17 cellular contexts compared by ENCODE assay signal in genomic region chr15:58309993-58310928, GRCh38.
A peak's percentile ranks its signal among the peaks of the same experiment; 100 is the strongest.
DNase-seq lines count a peak whose midpoint lies in the region; ATAC-seq, FAIRE-seq and TF ChIP-seq lines count a peak whose summit lies in the region.
"Had no signal": no experiment of that assay in that cellular context is flagged by ENCODE, and none has a peak within 500 bp of the region (broad histone marks: within the 10 kb centered on the region; RNA-seq: fewer than 3 reads in every experiment).

No MANE protein-coding gene starts in this region.

- H4K20me1 ChIP-seq in Loucy (ENCODE audit: insufficient read depth, low read length, poor library complexity, severe bottlenecking) (no peaks in the 10 kb centered on the region), H1 (replicated peaks in 1 of 2; ENCODE audit: control insufficient read depth in 1 of 2, insufficient read depth in 2 of 2, low read length in 2 of 2) (no peaks in the 10 kb centered on the region)

- TF ChIP-seq EP300 in H1 (IDR thresholded peaks at IDR 0.05; ENCODE audit: borderline replicate concordance in 1 of 2, low read depth in 2 of 2, low read length in 2 of 2) = no peak
- TF ChIP-seq EP300 in suprapubic skin (IDR thresholded peaks at IDR 0.05) = no peak

- H2AFZ ChIP-seq in Loucy (ENCODE audit: low read length) = peak overlapping the region; percentile 44; the same call in 1 of the 2 replicates
- H2AFZ ChIP-seq in H1 (ENCODE audit: low read length) = 0 out of 2 replicates have a peak overlapping the region, but pooled peaks have one; percentile 14

- H3K79me2 ChIP-seq in Loucy (ENCODE audit: insufficient read depth, low read length) (no peaks in the 10 kb centered on the region), H1 (ENCODE audit: control insufficient read depth in 1 of 2, insufficient read depth in 2 of 2, low read length in 2 of 2) (no peaks in the 10 kb centered on the region)

- no peak overlapping the region for H2BK20ac ChIP-seq in H1 (ENCODE audit: low read length)

- H3K23ac ChIP-seq in H1 (ENCODE audit: insufficient read length) = no peak overlapping the region

- no peak overlapping the region for H3K4ac ChIP-seq in H1 (replicated peaks; ENCODE audit: insufficient read length, low read depth, low read length)

- H3K9me3 ChIP-seq in Loucy (ENCODE audit: insufficient read depth, low read depth, low read length) (no peaks in the 10 kb centered on the region), H1 (ENCODE audit: insufficient read depth in 2 of 2, low read depth in 1 of 2, low read length in 1 of 2) (no peaks in the 10 kb centered on the region), suprapubic skin (no peaks in the 10 kb centered on the region)
- H3K9me3 ChIP-seq: mucosa of descending colon had no signal

- WGBS in H1 (ENCODE audit: extremely low coverage in 1 of 2, insufficient coverage in 1 of 2, insufficient read length in 1 of 2, insufficient replicate concordance in 2 of 2, low coverage in 1 of 2, low lambda C conversion rate in 2 of 2, missing lambda C conversion rate in 1 of 2), 2 experiments = 91% methylated on average over 19 of the region's 19 CpGs; no CpG with 5 or more reads in 1 of the 2 experiments
- 69% methylated on average over 17 of the region's 19 CpGs for WGBS in suprapubic skin

- no peak overlapping the region for H2AK5ac ChIP-seq in H1 (ENCODE audit: low read depth, low read length)

- H3K14ac ChIP-seq in H1 (ENCODE audit: insufficient read length) = no peak overlapping the region

- no peak overlapping the region for H4K91ac ChIP-seq in H1 (replicated peaks; ENCODE audit: insufficient read length, low read length)

- H3K27me3 ChIP-seq in Loucy (ENCODE audit: insufficient read depth, low read length, poor library complexity, severe bottlenecking) = no peaks in the 10 kb centered on the region
- H3K27me3 ChIP-seq in H1 (replicated peaks in 1 of 4; ENCODE audit: control insufficient read depth in 3 of 4, extremely low read depth in 1 of 4, insufficient read depth in 3 of 4, low read length in 3 of 4) = no peaks in the 10 kb centered on the region
- no peaks in the 10 kb centered on the region for H3K27me3 ChIP-seq in suprapubic skin

- H3K9ac ChIP-seq in Loucy (ENCODE audit: low read depth, low read length, poor library complexity, severe bottlenecking) (no peak overlapping the region), H1 (replicated peaks in 1 of 4; ENCODE audit: extremely low read depth in 1 of 4, low read depth in 3 of 4, low read length in 3 of 4) (no peak overlapping the region)
- H3K9ac ChIP-seq: KMS-11 had no signal

- TF ChIP-seq POLR2A in H1 (IDR thresholded peaks at IDR 0.05; ENCODE audit: control extremely low read depth in 1 of 2, low read depth in 2 of 2, low read length in 2 of 2) = no peak
- no peak for TF ChIP-seq POLR2A in suprapubic skin (IDR thresholded peaks at IDR 0.05)

- TF ChIP-seq CTCF in Loucy (conservative IDR thresholded peaks at IDR 0.05; ENCODE audit: low read length) (no peak; the same call in 1 of the 2 replicates), H1 (IDR thresholded peaks at IDR 0.05; ENCODE audit: control extremely low read depth in 1 of 3, insufficient read depth in 1 of 3, low read depth in 1 of 3, low read length in 3 of 3) (no peak), suprapubic skin (IDR thresholded peaks at IDR 0.05) (no peak)

- no peak overlapping the region for H3K18ac ChIP-seq in H1 (ENCODE audit: extremely low read depth, low read length)

- no peak for TF ChIP-seq RAD21 in H1 (IDR thresholded peaks at IDR 0.05 in 1 of 2, conservative IDR thresholded peaks at IDR 0.05 in 1 of 2; ENCODE audit: low read depth in 2 of 2, low read length in 2 of 2)

- no peaks in the 10 kb centered on the region for H3K9me2 ChIP-seq in Loucy (replicated peaks; ENCODE audit: low read depth, low read length)

- H2BK5ac ChIP-seq in H1 (ENCODE audit: low read depth, low read length) = no peak overlapping the region

- H3K4me1 ChIP-seq in Loucy (ENCODE audit: insufficient read depth, low read length, poor library complexity, severe bottlenecking) (peaks cover 41% of the 10 kb centered on the region), H1 (replicated peaks in 1 of 4; ENCODE audit: control insufficient read depth in 3 of 4, insufficient read depth in 4 of 4, low read length in 3 of 4) (peaks cover 2 to 11% (median 5%) of the 10 kb centered on the region in 4 experiments; a peak in 5 of 7 replicates), suprapubic skin (peaks cover 30% of the 10 kb centered on the region)

- POLR2A ChIA-PET in H1 (lab: Charles Lee; ENCODE audit: partially characterized antibody) = interaction anchor here (1.4 kb wide), 1 partner anchor 15 kb away, joined by 4 read pairs; no protein-coding TSS in a partner anchor

- no peak overlapping the region for H2BK120ac ChIP-seq in H1 (replicated peaks; ENCODE audit: low read depth, low read length)

- H3K4me2 ChIP-seq in Loucy (ENCODE audit: low read depth, low read length, poor library complexity, severe bottlenecking) = no peak overlapping the region
- H3K4me2 ChIP-seq in H1 (ENCODE audit: insufficient read depth in 1 of 2, low read depth in 2 of 2, low read length in 2 of 2) = no peak overlapping the region
- H3K4me2 ChIP-seq: KMS-11 had no signal

- H4K8ac ChIP-seq in H1 (ENCODE audit: extremely low read depth, insufficient read depth, low read length) = no peak overlapping the region

- no peak for DNase-seq in H1 (ENCODE audit: low read depth in 1 of 2, low spot score in 2 of 2)
- peak; percentile 65 for DNase-seq in left lobe of liver (ENCODE audit: low spot score)
- no peak for DNase-seq in suprapubic skin (ENCODE audit: low spot score in 2 of 2)
- DNase-seq in NCI-H2107 (lab: John Stamatoyannopoulos, UW) = no peak
- no peak for DNase-seq in OCI-M1 (lab: John Stamatoyannopoulos, UW)
- DNase-seq: Calu3; GF-D8; HFFc6; NCI-H1436; stimulated activated naive CD8-positive, alpha-beta T cell treated with anti-CD3 and anti-CD28 coated beads, Interleukin-15, Interleukin-2, amounts not matched to agents 100 U/mL and 50 U/mL, for 24 hours; WERI-Rb-1 had no signal

- H3K79me1 ChIP-seq in H1 (ENCODE audit: low read depth, low read length) = no peaks in the 10 kb centered on the region

- H2BK12ac ChIP-seq in H1 (ENCODE audit: low read depth, low read length) = no peak overlapping the region

- H3K36me3 ChIP-seq in Loucy (ENCODE audit: insufficient read depth, low read length) = no peaks in the 10 kb centered on the region
- no peaks in the 10 kb centered on the region for H3K36me3 ChIP-seq in H1 (ENCODE audit: control insufficient read depth in 2 of 4, insufficient read depth in 4 of 4, low read length in 3 of 4)
- H3K36me3 ChIP-seq in suprapubic skin = no peaks in the 10 kb centered on the region
- H3K36me3 ChIP-seq: WERI-Rb-1 had no signal

- no peak overlapping the region for H3K56ac ChIP-seq in H1 (replicated peaks; ENCODE audit: insufficient read length, low read depth, low read length)

- H3K23me2 ChIP-seq in H1 (ENCODE audit: low read depth, low read length) = no peaks in the 10 kb centered on the region

- no peak overlapping the region for H3K27ac ChIP-seq in H1 (ENCODE audit: low read depth, low read length)
- H3K27ac ChIP-seq in suprapubic skin = peak overlapping the region; percentile 4
- H3K27ac ChIP-seq: KMS-11, WERI-Rb-1 had no signal

- H3F3A ChIP-seq in Loucy (ENCODE audit: low read depth) = peaks cover 7% of the 10 kb centered on the region; the same call in 1 of the 2 replicates

- H2BK15ac ChIP-seq in H1 (ENCODE audit: low read length) = no peak overlapping the region

- no peak overlapping the region for H4K5ac ChIP-seq in H1 (ENCODE audit: insufficient read length, low read depth, low read length)

- H3K4me3 ChIP-seq in Loucy (ENCODE audit: low read length, poor library complexity, severe bottlenecking) (no peak overlapping the region), H1 (ENCODE audit: extremely low read depth in 1 of 4, insufficient read depth in 2 of 4, low read depth in 3 of 4, low read length in 4 of 4) (no peak overlapping the region), suprapubic skin (no peak overlapping the region)
- H3K4me3 ChIP-seq: mucosa of descending colon had no signal

- peak; percentile 40 for ATAC-seq in left lobe of liver
- no peak for ATAC-seq in GM19452 (IDR thresholded peaks at IDR 0.05; ENCODE audit: unreplicated experiment)
- no peak for ATAC-seq in GM21786 (IDR thresholded peaks at IDR 0.05; ENCODE audit: unreplicated experiment)
- ATAC-seq: mucosa of descending colon; SK-N-SH treated with all-trans-retinoic acid at 6 μM for 48 hours; stimulated activated naive CD8-positive, alpha-beta T cell treated with anti-CD3 and anti-CD28 coated beads, Interleukin-15, Interleukin-2, amounts not matched to agents 100 U/mL and 50 U/mL, for 24 hours had no signal

- CTCF ChIA-PET in H1 (lab: Charles Lee; ENCODE audit: partially characterized antibody) = interaction anchor here (0.7 to 2.7 kb wide), 13 partner anchors 10 to 460 kb away, joined by 3 to 18 read pairs (median 5); partner anchors contain the start of gene MINDY2

- FAIRE-seq in H1 (lab: Jason Lieb, UNC) = no peak

TF ChIP-seq in H1, 55 proteins besides CTCF, POLR2A, EP300 and RAD21:
- TF ChIP-seq SP2 (IDR thresholded peaks at IDR 0.05; ENCODE audit: low read length) (no peak), JUN (IDR thresholded peaks at IDR 0.05; ENCODE audit: low read depth, low read length) (no peak), TCF12 (IDR thresholded peaks at IDR 0.05; ENCODE audit: low read depth, low read length) (no peak), FOSL1 (IDR thresholded peaks at IDR 0.05; ENCODE audit: insufficient read depth, low read depth, low read length) (no peak), HDAC6 (IDR thresholded peaks at IDR 0.05; ENCODE audit: low read depth, low read length) (no peak), CBX8 (IDR thresholded peaks at IDR 0.05; ENCODE audit: borderline replicate concordance, low read depth, low read length) (no peak), BRCA1 (IDR thresholded peaks at IDR 0.05; ENCODE audit: low read depth, low read length) (no peak), RXRA (IDR thresholded peaks at IDR 0.05; ENCODE audit: insufficient read depth, low read depth, low read length) (no peak), HDAC2 (IDR thresholded peaks at IDR 0.05; ENCODE audit: borderline replicate concordance in 1 of 2, low read depth in 2 of 2, low read length in 2 of 2) (no peak)
